3 cellular contexts compared by ENCODE assay signal in the genomic region with DNA sequence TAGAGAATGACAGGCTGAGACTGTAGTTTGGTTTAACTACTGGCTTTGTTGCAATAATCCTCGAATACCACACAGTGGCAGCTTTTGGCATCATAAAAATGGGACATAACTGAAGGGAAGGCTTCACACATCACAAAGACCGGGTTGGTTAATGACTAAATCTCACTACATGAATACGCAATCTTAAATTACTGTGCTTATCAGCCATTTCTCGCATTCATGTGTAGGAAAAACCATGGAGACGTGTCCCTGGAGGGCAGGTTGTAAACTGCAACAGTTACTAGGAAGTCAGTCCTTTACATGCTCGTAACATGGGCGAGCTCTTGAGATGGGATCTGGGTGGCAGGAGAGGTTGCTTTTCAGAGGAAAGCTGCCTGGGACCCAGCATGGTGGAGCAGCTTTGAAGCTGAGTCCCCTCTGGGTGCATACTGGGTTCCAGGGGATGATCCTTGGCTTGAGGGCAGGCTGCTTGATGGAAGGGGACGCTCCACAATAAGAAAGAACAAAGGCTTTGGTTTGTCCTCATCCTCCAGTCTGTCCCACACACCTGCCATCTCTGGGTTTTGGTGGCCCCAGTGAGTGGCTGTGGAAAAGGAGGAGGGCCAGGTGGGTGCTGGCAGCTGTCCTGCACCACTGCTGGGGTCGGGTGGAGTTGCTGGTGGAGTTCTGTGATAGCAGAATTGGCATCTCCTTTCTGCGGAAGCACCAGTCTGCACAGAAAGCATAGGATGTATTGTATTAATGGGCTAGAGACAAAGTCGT.
TF ChIP-seq lines count a peak whose summit lies in the region.

No MANE protein-coding gene starts in this region.

TF ChIP-seq in GM12891, 5 proteins besides CTCF, POLR2A, EP300 and RAD21:
- no peak for TF ChIP-seq SPI1 (IDR thresholded peaks at IDR 0.05; ENCODE audit: low read depth, low read length)
- TF ChIP-seq PAX5 (IDR thresholded peaks at IDR 0.05; ENCODE audit: insufficient read depth, low read length, severe bottlenecking), result no peak
- TF ChIP-seq TAF1 (IDR thresholded peaks at IDR 0.05; ENCODE audit: low read depth, low read length), result no peak
- no peak for TF ChIP-seq POU2F2 (IDR thresholded peaks at IDR 0.05; ENCODE audit: low read depth, low read length)
- peak; percentile 37; the same call in 1 of the 2 replicates for TF ChIP-seq POLR2AphosphoS5 (IDR thresholded peaks at IDR 0.05; ENCODE audit: low read depth, low read length)

TF ChIP-seq in PFSK-1, 5 proteins besides CTCF, POLR2A, EP300 and RAD21:
- TF ChIP-seq TAF1 (IDR thresholded peaks at IDR 0.05; ENCODE audit: borderline replicate concordance, insufficient read depth, low read length), result no peak
- TF ChIP-seq POLR2AphosphoS5 (IDR thresholded peaks at IDR 0.05; ENCODE audit: low read depth, low read length), result peak; percentile 62
TF ChIP-seq in PFSK-1: peak in this region for 1.

TF ChIP-seq in endothelial cell of umbilical vein, 7 proteins besides CTCF, POLR2A, EP300 and RAD21:
- no peak for TF ChIP-seq JUN (IDR thresholded peaks at IDR 0.05; ENCODE audit: borderline replicate concordance, insufficient read depth, insufficient read length, low read depth)
- TF ChIP-seq GATA2 (IDR thresholded peaks at IDR 0.05; ENCODE audit: insufficient read depth, insufficient read length, low read depth, low read length), result no peak
- no peak for TF ChIP-seq MYC (IDR thresholded peaks at IDR 0.05; ENCODE audit: low read depth, low read length)
- TF ChIP-seq EZH2 (IDR thresholded peaks at IDR 0.05; ENCODE audit: borderline replicate concordance, low read depth, low read length, severe bottlenecking), result no peak
- no peak for TF ChIP-seq FOS (IDR thresholded peaks at IDR 0.05; ENCODE audit: borderline replicate concordance, insufficient read depth, low read length)
- no peak for TF ChIP-seq POLR2AphosphoS5 (IDR thresholded peaks at IDR 0.05; ENCODE audit: insufficient read depth, low read depth, low read length)
TF ChIP-seq in endothelial cell of umbilical vein: peak in this region for 0.
